In the genomic region with DNA sequence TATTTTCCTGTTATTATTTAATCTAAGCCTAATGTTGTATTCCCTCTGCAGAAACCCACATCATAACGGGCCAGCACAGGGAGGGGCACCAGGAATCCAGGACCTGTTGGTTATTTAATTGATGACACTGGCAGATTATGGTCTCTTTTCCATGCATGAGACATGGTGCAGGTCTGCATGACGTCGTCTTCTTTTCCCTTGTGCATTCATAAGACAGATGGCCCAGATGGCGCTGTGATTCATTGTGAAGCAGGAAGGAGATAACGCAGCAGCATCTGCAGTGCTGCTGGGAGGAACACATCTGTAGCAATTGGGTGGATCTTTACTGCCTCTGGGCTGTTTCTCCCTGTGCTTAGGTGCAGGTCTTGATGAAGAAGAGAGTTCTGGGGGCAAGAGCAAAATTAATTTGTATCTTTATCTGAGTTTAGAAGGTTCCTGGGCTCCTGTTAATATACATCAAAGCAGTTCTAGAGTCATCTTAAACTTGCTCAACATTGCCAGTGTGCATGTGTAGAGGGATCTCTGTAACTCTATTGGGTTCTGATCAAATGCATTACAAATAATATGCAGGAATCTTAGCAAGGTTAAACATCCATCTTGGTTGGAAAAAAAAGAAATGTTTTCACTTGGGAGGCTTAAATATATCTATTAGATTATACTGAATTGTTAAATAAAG, we compare ENCODE assay signal across 8 cellular contexts.
DNase-seq lines count a peak whose midpoint lies in the region; ATAC-seq and TF ChIP-seq lines count a peak whose summit lies in the region.

No MANE protein-coding gene starts in this region.

- no peaks in the 10 kb centered on the region for H3K36me3 ChIP-seq in Panc1 (ENCODE audit: control insufficient read depth, insufficient read depth, low read length)

- peak overlapping the region; percentile 76 for H3K27ac ChIP-seq in Panc1 (ENCODE audit: low read length)

- no peak overlapping the region for H3K4me3 ChIP-seq in Panc1 (ENCODE audit: low read depth in 2 of 2, low read length in 2 of 2)

- CTCF ChIA-PET in Panc1 (lab: Charles Lee) = no interaction called here

- no peak for ATAC-seq in Panc1
- ATAC-seq in GM19328 (IDR thresholded peaks at IDR 0.05; ENCODE audit: unreplicated experiment) = no peak

- in situ Hi-C loops in Panc1 (cut with HindIII; ENCODE audit: low pct_unique_long_range_greater_than_20kb, low sequenced_read_pairs) = no loop called here

- peaks cover 8% of the 10 kb centered on the region for H3K4me1 ChIP-seq in Panc1 (ENCODE audit: control insufficient read depth, insufficient read depth, low read length)

- TF ChIP-seq CTCF in Panc1 (IDR thresholded peaks at IDR 0.05) = 0 out of 2 replicates have a peak, but pooled peaks have one; percentile 9

- no peaks in the 10 kb centered on the region for H3K27me3 ChIP-seq in Panc1 (ENCODE audit: control insufficient read depth, insufficient read depth, low read length)

- BruUV-seq in Panc1 (replicated peaks; lab: Mats Ljungman, UMichigan) = no TSS peak

- POLR2A ChIA-PET in Panc1 (lab: Charles Lee) = no interaction called here

- DNase-seq in Daoy (ENCODE audit: low read depth) (peak; percentile 80), HCEC 1CT (peak; percentile 95), Panc1 (ENCODE audit: low read depth, low spot score) (no peak), kidney tubule cell (ENCODE audit: low spot score) (peak; percentile 42), HK-2 (ENCODE audit: unreplicated experiment) (no peak), HPDE6-E6E7 (ENCODE audit: extremely low spot score) (no peak)
- DNase-seq in stimulated activated CD4-positive, alpha-beta T cell treated with anti-CD3 and anti-CD28 coated beads, Interleukin-12 subunit alpha, Interleukin-12 subunit beta, amount 100 ng/mL, for 4 hours = no peak

- intact Hi-C loops in Panc1 (cut with micrococcal nuclease; ENCODE audit: unreplicated experiment) = no loop called here

- peaks cover 4% of the 10 kb centered on the region; the same call in 1 of the 2 replicates for H3K9me3 ChIP-seq in Panc1 (ENCODE audit: control insufficient read depth, insufficient read depth, low read depth, low read length)

Comparison
In these comparisons a context has a peak if more than half of its experiments do, and no peak if none do; other contexts are left out.
1. DNase-seq: peak in Daoy (single experiment), HCEC 1CT (single experiment) and kidney tubule cell (single experiment); none in Panc1 (single experiment), HK-2 (single experiment), HPDE6-E6E7 (single experiment) and stimulated activated CD4-positive, alpha-beta T cell treated with anti-CD3 and anti-CD28 coated beads, Interleukin-12 subunit alpha, Interleukin-12 subunit beta, amount 100 ng/mL, for 4 hours (single experiment).